ENCODE assay signal across 1 cellular context in genomic region chr21:32612075-32612998, GRCh38.
TF ChIP-seq lines count a peak whose summit lies in the region.

TSS of gene CFAP298 (minus strand) at chr21:32612377. CDS start at chr21:32612243, 134 bp downstream.

TF ChIP-seq in HCT116, 20 proteins besides CTCF, POLR2A, EP300 and RAD21 (continued from another document):
- TF ChIP-seq REST (IDR thresholded peaks at IDR 0.05; ENCODE audit: low read depth) (no peak), EZH2phosphoT487 (IDR thresholded peaks at IDR 0.05; ENCODE audit: borderline replicate concordance) (no peak), TCF7L2 (IDR thresholded peaks at IDR 0.05; ENCODE audit: borderline replicate concordance, extremely low read depth, insufficient read depth, insufficient read length) (peak; percentile 37), EZH2 (IDR thresholded peaks at IDR 0.05) (no peak), SIN3A (IDR thresholded peaks at IDR 0.05; ENCODE audit: low read depth) (peak; percentile 86; the same call in 1 of the 2 replicates), YY1 (IDR thresholded peaks at IDR 0.05; ENCODE audit: extremely low read depth, insufficient replicate concordance, low read depth, low read length) (peak; percentile 14), POLR2AphosphoS5 (IDR thresholded peaks at IDR 0.05; ENCODE audit: low read depth, low read length) (peak; percentile 70), SP1 (IDR thresholded peaks at IDR 0.05; ENCODE audit: low read depth) (peak; percentile 44; the same call in 1 of the 2 replicates), ELF1 (IDR thresholded peaks at IDR 0.05; ENCODE audit: borderline replicate concordance, low read depth) (peak; percentile 70)
